Comparison of ENCODE assay signal across 21 cellular contexts in genomic region chr2:207825033-207825957, GRCh38. TPM values are rescaled to one million over a fixed set of nuclear protein-coding genes. Genes with fewer than 3 reads are reported as not detected.
A peak's percentile ranks its signal among the peaks of the same experiment; 100 is the strongest.
DNase-seq lines count a peak whose midpoint lies in the region; ATAC-seq and TF ChIP-seq lines count a peak whose summit lies in the region.
"Had no signal": no experiment of that assay in that cellular context is flagged by ENCODE, and none has a peak within 500 bp of the region (broad histone marks: within the 10 kb centered on the region; RNA-seq: fewer than 3 reads in every experiment).

No MANE protein-coding gene starts in this region.

- CTCF ChIA-PET in T-cell (lab: Charles Lee): no interaction called here

- H3K27ac ChIP-seq in esophagus squamous epithelium (peak overlapping the region in 3 of 4 donors; percentile 29 to 58 (median 55)), liver (ENCODE audit: low read depth in 1 of 2, low read length in 2 of 2) (peak overlapping the region; percentile 61 to 66)
- H3K27ac ChIP-seq: foreskin keratinocyte, PC-9, SJCRH30, testis had no signal

- H3K4me1 Mint-ChIP-seq in T-cell: peaks cover 0 to 5% (median 0%) of the 10 kb centered on the region in 3 donors
- H3K4me1 Mint-ChIP-seq: stimulated activated effector memory CD8-positive, alpha-beta T cell treated with anti-CD3 and anti-CD28 coated beads, Interleukin-12 subunit alpha, Interleukin-12 subunit beta, amount 100 ng/mL, for 72 hours had no signal

- peak in 1 of 2 donors; percentile 28 for TF ChIP-seq RAD21 in liver (IDR thresholded peaks at IDR 0.05)

- H3K4me1 ChIP-seq in esophagus squamous epithelium (peaks cover 0 to 23% (median 6%) of the 10 kb centered on the region in 3 donors), liver (ENCODE audit: control insufficient read depth in 4 of 4, insufficient read depth in 4 of 4, low read length in 3 of 4) (peaks cover 4 to 26% (median 22%) of the 10 kb centered on the region in 4 donors)
- H3K4me1 ChIP-seq: BE2C, SJCRH30, testis had no signal

- no peaks in the 10 kb centered on the region for H3K9me3 Mint-ChIP-seq in T-cell
- H3K9me3 Mint-ChIP-seq: activated CD4-positive, alpha-beta T cell treated with anti-CD3 and anti-CD28 coated beads, Interleukin-2, amount 10 ng/mL, durations not matched to agents 7 days and 5 days; natural killer cell; stimulated activated effector memory CD8-positive, alpha-beta T cell treated with anti-CD3 and anti-CD28 coated beads, Interleukin-12 subunit alpha, Interleukin-12 subunit beta, amount 100 ng/mL, for 72 hours; T-helper 1 cell treated with Interleukin-12 subunit alpha and Interleukin-12 subunit beta and Interleukin-4 antibody, amounts not matched to agents 30 μg/mL and 1 μg/mL, for 36 hours had no signal

- H3K27me3 ChIP-seq in esophagus squamous epithelium (no peaks in the 10 kb centered on the region), liver (ENCODE audit: control insufficient read depth in 4 of 4, insufficient read depth in 4 of 4, low read length in 3 of 4) (no peaks in the 10 kb centered on the region)
- H3K27me3 ChIP-seq: BE2C, foreskin keratinocyte, SJCRH30, testis had no signal

- DNase-seq in G401 (ENCODE audit: low spot score) (peak; percentile 50), esophagus squamous epithelium (lab: John Stamatoyannopoulos, UW) (no peak), sciatic nerve (ENCODE audit: low spot score) (peak; percentile 12), T-cell (no peak), NCI-H446 treated with DMSO at 0.1 percent for 48 hours (lab: John Stamatoyannopoulos, UW) (no peak), nucleus accumbens (lab: John Stamatoyannopoulos, UW) (no peak), GM10266 (ENCODE audit: extremely low spot score) (no peak)
- DNase-seq: activated CD4-positive, alpha-beta T cell treated with anti-CD3 and anti-CD28 coated beads, Interleukin-2, amount 10 ng/mL, durations not matched to agents 7 days and 5 days; activated gamma-delta T cell treated with Interleukin-2 at 50 U/mL for 16 hours; BE2C; Caco-2; foreskin keratinocyte; mesenchymal stem cell; natural killer cell; PC-9; SJCRH30; testis had no signal

- TF ChIP-seq POLR2A in esophagus squamous epithelium (IDR thresholded peaks at IDR 0.05): no peak

- ATAC-seq in sciatic nerve (no peak), T-cell (replicated peaks in 1 of 4) (no peak)
- ATAC-seq: foreskin keratinocyte; K562; natural killer cell; stimulated activated effector memory CD8-positive, alpha-beta T cell treated with anti-CD3 and anti-CD28 coated beads, Interleukin-12 subunit alpha, Interleukin-12 subunit beta, amount 100 ng/mL, for 72 hours had no signal

- WGBS in esophagus squamous epithelium, 2 donors: 71% methylated on average over 14 to 17 of the region's 17 CpGs
- 75% methylated on average over 17 of the region's 17 CpGs for WGBS in liver

- POLR2A ChIA-PET in T-cell (lab: Charles Lee): no interaction called here

- H3K9ac ChIP-seq in liver (ENCODE audit: low read depth in 1 of 2, low read length in 2 of 2): peak overlapping the region in 1 of 2 donors; percentile 30

- H3K36me3 ChIP-seq in esophagus squamous epithelium: peaks cover 0 to 22% (median 0%) of the 10 kb centered on the region in 3 donors
- peaks cover 0 to 5% (median 0%) of the 10 kb centered on the region in 4 donors for H3K36me3 ChIP-seq in liver (ENCODE audit: control insufficient read depth in 4 of 4, insufficient read depth in 3 of 4, low read depth in 1 of 4, low read length in 3 of 4)
- H3K36me3 ChIP-seq: BE2C, SJCRH30 had no signal

- H3K4me3 ChIP-seq in esophagus squamous epithelium (no peak overlapping the region), liver (ENCODE audit: low read depth in 1 of 3, low read length in 3 of 3) (no peak overlapping the region)
- H3K4me3 ChIP-seq: K562, PC-9, SJCRH30, testis had no signal

- TF ChIP-seq CTCF in esophagus squamous epithelium (IDR thresholded peaks at IDR 0.05): no peak
- TF ChIP-seq CTCF in liver (IDR thresholded peaks at IDR 0.05; ENCODE audit: low read depth, low read length, missing input control): no peak
- no peak for TF ChIP-seq CTCF in GM10266 (IDR thresholded peaks at IDR 0.05; ENCODE audit: control insufficient read depth, insufficient read depth, low read depth, missing control alignments)

- peaks cover 51% of the 10 kb centered on the region for H3K36me3 Mint-ChIP-seq in T-cell
- H3K36me3 Mint-ChIP-seq: natural killer cell had no signal

- no peaks in the 10 kb centered on the region for H3K27me3 Mint-ChIP-seq in T-cell
- H3K27me3 Mint-ChIP-seq: activated CD4-positive, alpha-beta T cell treated with anti-CD3 and anti-CD28 coated beads, Interleukin-2, amount 10 ng/mL, durations not matched to agents 7 days and 5 days had no signal

- in situ Hi-C loops in G401 (cut with HindIII; ENCODE audit: low sequenced_read_pairs): no loop called here

- intact Hi-C loops in esophagus squamous epithelium (cut with DNase I) (no loop called here), sciatic nerve (cut with DNase I) (no loop called here)

- H3K9me3 ChIP-seq in esophagus squamous epithelium (no peaks in the 10 kb centered on the region), liver (ENCODE audit: control insufficient read depth in 4 of 4, low read length in 3 of 4) (no peaks in the 10 kb centered on the region)
- H3K9me3 ChIP-seq: BE2C, Caco-2, SJCRH30, testis had no signal

- no peak overlapping the region for H3K4me3 Mint-ChIP-seq in T-cell
- H3K4me3 Mint-ChIP-seq: activated CD4-positive, alpha-beta T cell treated with anti-CD3 and anti-CD28 coated beads, Interleukin-2, amount 10 ng/mL, durations not matched to agents 7 days and 5 days; natural killer cell; stimulated activated effector memory CD8-positive, alpha-beta T cell treated with anti-CD3 and anti-CD28 coated beads, Interleukin-12 subunit alpha, Interleukin-12 subunit beta, amount 100 ng/mL, for 72 hours; T-helper 1 cell treated with Interleukin-12 subunit alpha and Interleukin-12 subunit beta and Interleukin-4 antibody, amounts not matched to agents 30 μg/mL and 1 μg/mL, for 36 hours had no signal

- H3K27ac Mint-ChIP-seq in T-cell: no peak overlapping the region
- H3K27ac Mint-ChIP-seq: activated CD4-positive, alpha-beta T cell treated with anti-CD3 and anti-CD28 coated beads, Interleukin-2, amount 10 ng/mL, durations not matched to agents 7 days and 5 days; natural killer cell; stimulated activated effector memory CD8-positive, alpha-beta T cell treated with anti-CD3 and anti-CD28 coated beads, Interleukin-12 subunit alpha, Interleukin-12 subunit beta, amount 100 ng/mL, for 72 hours; T-helper 1 cell treated with Interleukin-12 subunit alpha and Interleukin-12 subunit beta and Interleukin-4 antibody, amounts not matched to agents 30 μg/mL and 1 μg/mL, for 36 hours had no signal

TF ChIP-seq in liver, 16 proteins besides CTCF, POLR2A, EP300 and RAD21:
- TF ChIP-seq TAF1 (conservative IDR thresholded peaks at IDR 0.05) (no peak), HNF4G (IDR thresholded peaks at IDR 0.05) (no peak), GABPA (IDR thresholded peaks at IDR 0.05 in 1 of 2, conservative IDR thresholded peaks at IDR 0.05 in 1 of 2) (no peak), HNF4A (conservative IDR thresholded peaks at IDR 0.05) (peak; percentile 5 to 12), EGR1 (IDR thresholded peaks at IDR 0.05; ENCODE audit: low read depth in 2 of 2) (no peak), NR2F2 (IDR thresholded peaks at IDR 0.05) (no peak), FOXA1 (IDR thresholded peaks at IDR 0.05) (no peak), YY1 (IDR thresholded peaks at IDR 0.05) (peak; percentile 18), SP1 (IDR thresholded peaks at IDR 0.05) (no peak), REST (IDR thresholded peaks at IDR 0.05) (no peak), JUND (IDR thresholded peaks at IDR 0.05) (no peak)
- TF ChIP-seq, protein P1, sequence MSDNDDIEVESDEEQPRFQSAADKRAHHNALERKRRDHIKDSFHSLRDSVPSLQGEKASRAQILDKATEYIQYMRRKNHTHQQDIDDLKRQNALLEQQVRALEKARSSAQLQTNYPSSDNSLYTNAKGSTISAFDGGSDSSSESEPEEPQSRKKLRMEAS (IDR thresholded peaks at IDR 0.05): no peak

RNA-seq across cellular contexts. Expression of gene FZD5, which starts 55.6 kb away (rescaled TPM):
- 30.5 and 30.8 TPM in 2 replicates for total RNA-seq in G401 (2014; rRNA removed; shearing (Covaris generic))
- total RNA-seq in esophagus squamous epithelium (10 to 100 TPM in 1 of 4 donors, 1 to 10 TPM in 3; 7.2 to 11.3 (median 8.6) TPM), liver (10 to 100 TPM; 31.0 to 31.1 TPM), sciatic nerve (6.3 TPM), T-cell (under 1 TPM; 0.20 to 0.66 (median 0.44) TPM)
- 10 to 100 TPM; 14.7 to 23.1 TPM for polyA plus RNA-seq in liver

Comparison
In these comparisons a context has a peak if more than half of its experiments do, and no peak if none do; other contexts are left out.
1. DNase-seq: peak in G401 (single experiment) and sciatic nerve (single experiment); none in esophagus squamous epithelium (single experiment), T-cell (0 of 34), NCI-H446 treated with DMSO at 0.1 percent for 48 hours (single experiment), nucleus accumbens (0 of 56) and GM10266 (single experiment).